In the genomic region with DNA sequence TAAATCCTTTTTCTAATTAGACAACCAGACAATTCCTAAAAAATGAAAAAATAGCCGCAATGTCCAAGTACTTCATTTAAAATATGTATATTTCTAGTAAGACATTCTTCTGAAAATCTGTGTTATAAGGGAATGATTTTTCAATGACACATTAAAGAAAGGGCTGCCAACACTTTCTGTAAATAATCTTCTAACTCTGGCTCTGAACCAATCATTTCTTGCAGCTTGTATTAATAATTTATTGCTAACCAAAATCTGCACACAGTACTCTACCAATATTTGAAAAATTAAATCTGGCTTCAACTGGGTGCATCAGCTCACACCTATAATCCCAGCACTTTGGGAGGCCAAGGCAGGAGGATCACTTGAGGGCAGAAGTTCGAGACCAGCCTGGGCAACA, we compare ENCODE assay signal across 19 cellular contexts.
"Had no signal": no experiment of that assay in that cellular context is flagged by ENCODE, and none has a peak within 500 bp of the region (broad histone marks: within the 10 kb centered on the region; RNA-seq: fewer than 3 reads in every experiment).

No MANE protein-coding gene starts in this region.

- H3K4me3 ChIP-seq: adrenal gland, lower lobe of right lung, spleen, tibial artery had no signal

- H3K27ac ChIP-seq: adrenal gland, lower lobe of right lung, spleen, tibial artery had no signal

- H3K36me3 Mint-ChIP-seq: natural killer cell treated with Interleukin-12 subunit alpha and Interleukin-12 subunit beta and Interleukin-15 and Interleukin-18, amount 100 ng/mL, for 72 hours had no signal

- H3K9me3 Mint-ChIP-seq: activated CD4-positive, alpha-beta memory T cell treated with anti-CD3 and anti-CD28 coated beads, Interleukin-2, amount 10 ng/mL, durations not matched to agents 7 days and 5 days; activated T-cell treated with anti-CD3 and anti-CD28 coated beads, Interleukin-2, amount 50 U/mL, for 24 hours; dendritic cell treated with granulocyte-macrophage colony-stimulating factor and Interleukin-4, amounts not matched to agents 40 ng/mL and 50 ng/mL, for 4 days; natural killer cell treated with Interleukin-12 subunit alpha and Interleukin-12 subunit beta and Interleukin-15 and Interleukin-18, amount 100 ng/mL, for 72 hours; stimulated activated naive B cell treated with anti-CD40 and anti-IgM and Interleukin-4, amounts not matched to agents 10 μg/mL and 1 μg/mL and 100 μg/mL, for 72 hours; T-helper 2 cell treated with Interferon-gamma antibody and Interleukin-4, amounts not matched to agents 5 μg/mL and 100 μg/mL, for 36 hours had no signal

- ATAC-seq: esophagus mucosa; left colon; lower lobe of right lung; natural killer cell treated with Interleukin-12 subunit alpha and Interleukin-12 subunit beta and Interleukin-15 and Interleukin-18, amount 100 ng/mL, for 72 hours; stimulated activated naive B cell treated with anti-CD40 and anti-IgM and Interleukin-4, amounts not matched to agents 10 μg/mL and 1 μg/mL and 100 μg/mL, for 72 hours had no signal

- H3K4me3 Mint-ChIP-seq: activated CD4-positive, alpha-beta memory T cell treated with anti-CD3 and anti-CD28 coated beads, Interleukin-2, amount 10 ng/mL, durations not matched to agents 7 days and 5 days; activated T-cell treated with anti-CD3 and anti-CD28 coated beads, Interleukin-2, amount 50 U/mL, for 24 hours; dendritic cell treated with granulocyte-macrophage colony-stimulating factor and Interleukin-4, amounts not matched to agents 40 ng/mL and 50 ng/mL, for 4 days; natural killer cell treated with Interleukin-12 subunit alpha and Interleukin-12 subunit beta and Interleukin-15 and Interleukin-18, amount 100 ng/mL, for 72 hours; stimulated activated naive B cell treated with anti-CD40 and anti-IgM and Interleukin-4, amounts not matched to agents 10 μg/mL and 1 μg/mL and 100 μg/mL, for 72 hours; T-helper 2 cell treated with Interferon-gamma antibody and Interleukin-4, amounts not matched to agents 5 μg/mL and 100 μg/mL, for 36 hours had no signal

- H3K9me3 ChIP-seq: adrenal gland, lower lobe of right lung, spleen, tibial artery had no signal

- H3K27me3 ChIP-seq: adrenal gland, spleen, tibial artery had no signal

- H3K27ac Mint-ChIP-seq: activated CD4-positive, alpha-beta memory T cell treated with anti-CD3 and anti-CD28 coated beads, Interleukin-2, amount 10 ng/mL, durations not matched to agents 7 days and 5 days; activated T-cell treated with anti-CD3 and anti-CD28 coated beads, Interleukin-2, amount 50 U/mL, for 24 hours; dendritic cell treated with granulocyte-macrophage colony-stimulating factor and Interleukin-4, amounts not matched to agents 40 ng/mL and 50 ng/mL, for 4 days; natural killer cell treated with Interleukin-12 subunit alpha and Interleukin-12 subunit beta and Interleukin-15 and Interleukin-18, amount 100 ng/mL, for 72 hours; stimulated activated naive B cell treated with anti-CD40 and anti-IgM and Interleukin-4, amounts not matched to agents 10 μg/mL and 1 μg/mL and 100 μg/mL, for 72 hours; T-helper 2 cell treated with Interferon-gamma antibody and Interleukin-4, amounts not matched to agents 5 μg/mL and 100 μg/mL, for 36 hours had no signal

- H3K27me3 Mint-ChIP-seq: activated CD4-positive, alpha-beta memory T cell treated with anti-CD3 and anti-CD28 coated beads, Interleukin-2, amount 10 ng/mL, durations not matched to agents 7 days and 5 days; activated T-cell treated with anti-CD3 and anti-CD28 coated beads, Interleukin-2, amount 50 U/mL, for 24 hours; dendritic cell treated with granulocyte-macrophage colony-stimulating factor and Interleukin-4, amounts not matched to agents 40 ng/mL and 50 ng/mL, for 4 days; natural killer cell treated with Interleukin-12 subunit alpha and Interleukin-12 subunit beta and Interleukin-15 and Interleukin-18, amount 100 ng/mL, for 72 hours; stimulated activated naive B cell treated with anti-CD40 and anti-IgM and Interleukin-4, amounts not matched to agents 10 μg/mL and 1 μg/mL and 100 μg/mL, for 72 hours had no signal

- DNase-seq: activated CD4-positive, alpha-beta memory T cell treated with anti-CD3 and anti-CD28 coated beads, Interleukin-2, amount 10 ng/mL, durations not matched to agents 7 days and 5 days; activated CD4-positive, alpha-beta T cell treated with anti-CD3 and anti-CD28 coated beads for 48 hours; activated CD4-positive, CD25-positive, alpha-beta regulatory T cell; activated naive CD4-positive, alpha-beta T cell treated with anti-CD3 and anti-CD28 coated beads, Interleukin-2, amount 50 U/mL, for 16 hours; activated T-cell treated with anti-CD3 and anti-CD28 coated beads, Interleukin-2, amount 50 U/mL, for 24 hours; adrenal gland; effector CD8-positive, alpha-beta T cell; left colon; lower lobe of right lung; posterior cingulate gyrus; retina; spleen; stimulated activated naive B cell treated with anti-CD40 and anti-IgM and Interleukin-4, amounts not matched to agents 10 μg/mL and 1 μg/mL and 100 μg/mL, for 72 hours; substantia nigra; tibial artery had no signal

- H3K4me1 ChIP-seq: lower lobe of right lung had no signal
